8 cellular contexts compared by ENCODE assay signal in genomic region chr1:10867914-10868598, GRCh38.
DNase-seq lines count a peak whose midpoint lies in the region; ATAC-seq and TF ChIP-seq lines count a peak whose summit lies in the region.
"Had no signal": no experiment of that assay in that cellular context is flagged by ENCODE, and none has a peak within 500 bp of the region (broad histone marks: within the 10 kb centered on the region; RNA-seq: fewer than 3 reads in every experiment).

No MANE protein-coding gene starts in this region.

- H3K4me3 Mint-ChIP-seq in nephron progenitor cell = peak overlapping the region; percentile 69

- H3K4me1 ChIP-seq in Panc1 (ENCODE audit: control insufficient read depth, insufficient read depth, low read length) = peaks cover 16% of the 10 kb centered on the region
- peaks cover 26% of the 10 kb centered on the region for H3K4me1 ChIP-seq in left ventricle myocardium inferior

- H3K27me3 ChIP-seq in Panc1 (ENCODE audit: control insufficient read depth, insufficient read depth, low read length) = no peaks in the 10 kb centered on the region
- peaks cover 82% of the 10 kb centered on the region for H3K27me3 ChIP-seq in left ventricle myocardium inferior (ENCODE audit: low read depth)

- H3K27me3 Mint-ChIP-seq in nephron progenitor cell (ENCODE audit: low read depth, poor library complexity) = peaks cover 77% of the 10 kb centered on the region

- POLR2A ChIA-PET in Panc1 (lab: Charles Lee) = no interaction called here

- no peaks in the 10 kb centered on the region for H3K36me3 ChIP-seq in Panc1 (ENCODE audit: control insufficient read depth, insufficient read depth, low read length)
- H3K36me3 ChIP-seq in left ventricle myocardium inferior = no peaks in the 10 kb centered on the region
- H3K36me3 ChIP-seq: brain microvascular endothelial cell had no signal

- no peak overlapping the region for H3K27ac ChIP-seq in Panc1 (ENCODE audit: low read length)
- no peak overlapping the region for H3K27ac ChIP-seq in left ventricle myocardium inferior (replicated peaks)
- H3K27ac ChIP-seq: brain microvascular endothelial cell had no signal

- H3K9me3 ChIP-seq in Panc1 (ENCODE audit: control insufficient read depth, insufficient read depth, low read depth, low read length) (no peaks in the 10 kb centered on the region), left ventricle myocardium inferior (replicated peaks) (no peaks in the 10 kb centered on the region)

- intact Hi-C loops in Panc1 (cut with micrococcal nuclease; ENCODE audit: unreplicated experiment) = loop anchor here (2.0 to 5.0 kb wide), 3 partner anchors 73 to 356 kb away; no protein-coding TSS in a partner anchor
- intact Hi-C loops in left ventricle myocardium inferior (cut with micrococcal nuclease) = loop anchor here (10.0 kb wide), 1 partner anchor 363 kb away; no protein-coding TSS in a partner anchor

- CTCF ChIA-PET in Panc1 (lab: Charles Lee) = no interaction called here

- TF ChIP-seq CTCF in Panc1 (IDR thresholded peaks at IDR 0.05) (no peak), nephron progenitor cell (IDR thresholded peaks at IDR 0.05) (no peak), left ventricle myocardium inferior (IDR thresholded peaks at IDR 0.05; ENCODE audit: borderline replicate concordance) (no peak)

- BruUV-seq in Panc1 (replicated peaks; lab: Mats Ljungman, UMichigan) = no TSS peak

- no peaks in the 10 kb centered on the region for H3K36me3 Mint-ChIP-seq in nephron progenitor cell (ENCODE audit: low read depth)

- no peak overlapping the region for H3K27ac Mint-ChIP-seq in nephron progenitor cell

- H3K4me3 ChIP-seq in Panc1 (ENCODE audit: low read depth in 2 of 2, low read length in 2 of 2) (no peak overlapping the region), left ventricle myocardium inferior (no peak overlapping the region)

- H3K4me1 Mint-ChIP-seq in nephron progenitor cell = peaks cover 47% of the 10 kb centered on the region

- in situ Hi-C loops in Panc1 (cut with HindIII; ENCODE audit: low pct_unique_long_range_greater_than_20kb, low sequenced_read_pairs) = no loop called here

- DNase-seq in DMS 273 treated with DMSO at 0.1 percent for 48 hours (lab: John Stamatoyannopoulos, UW) (peak; percentile 61), NCI-H1417 treated with DMSO at 0.1 percent for 48 hours (lab: John Stamatoyannopoulos, UW) (peak; percentile 72), Panc1 (ENCODE audit: low read depth, low spot score) (no peak), nephron progenitor cell (no peak), left ventricle myocardium inferior (no peak)
- DNase-seq in stimulated activated naive CD4-positive, alpha-beta T cell (lab: John Stamatoyannopoulos, UW) = no peak
- DNase-seq: brain microvascular endothelial cell had no signal

- ATAC-seq in Panc1 = peak; percentile 23; the same call in 1 of the 2 replicates
- ATAC-seq in HG02884 (IDR thresholded peaks at IDR 0.05; ENCODE audit: unreplicated experiment) = no peak

- H3K9me3 Mint-ChIP-seq in nephron progenitor cell = no peaks in the 10 kb centered on the region

Comparison
In these comparisons a context has a peak if more than half of its experiments do, and no peak if none do; other contexts are left out.
1. DNase-seq: peak in DMS 273 treated with DMSO at 0.1 percent for 48 hours (single experiment) and NCI-H1417 treated with DMSO at 0.1 percent for 48 hours (single experiment); none in Panc1 (single experiment), nephron progenitor cell (single experiment), left ventricle myocardium inferior (single experiment) and stimulated activated naive CD4-positive, alpha-beta T cell (0 of 6).